Comparison of ENCODE assay signal across 17 cellular contexts in genomic region chr2:196356332-196356731, GRCh38.
"Had no signal": no experiment of that assay in that cellular context is flagged by ENCODE, and none has a peak within 500 bp of the region (broad histone marks: within the 10 kb centered on the region; RNA-seq: fewer than 3 reads in every experiment).

No MANE protein-coding gene starts in this region.

- DNase-seq: activated B cell treated with CpG ODN at 0.5 μM for 24 hours; activated CD4-positive, alpha-beta T cell treated with anti-CD3 and anti-CD28 coated beads, Interleukin-2, amount 10 ng/mL, durations not matched to agents 7 days and 5 days; activated CD8-positive, alpha-beta memory T cell treated with anti-CD3 and anti-CD28 coated beads for 24 hours; activated naive CD4-positive, alpha-beta T cell treated with anti-CD3 and anti-CD28 coated beads, Interleukin-2, amount 10 ng/mL, durations not matched to agents 7 days and 5 days; caudate nucleus; colonic mucosa; effector CD4-positive, alpha-beta T cell; gastrocnemius medialis; kidney; midbrain; retina; stimulated activated CD4-positive, alpha-beta T cell treated with anti-CD3 and anti-CD28 coated beads, Interleukin-4, amount 100 ng/mL, for 1 hour; stimulated activated CD8-positive, alpha-beta memory T cell treated with anti-CD3 and anti-CD28 coated beads, Interleukin-4, amount 100 ng/mL, for 48 hours; stimulated activated naive CD8-positive, alpha-beta T cell treated with anti-CD3 and anti-CD28 coated beads, Interleukin-15, Interleukin-2, amounts not matched to agents 100 U/mL and 50 U/mL, for 24 hours; T-helper 1 cell; uterus had no signal

- H2AFZ ChIP-seq: parathyroid adenoma had no signal

- H3K4me1 ChIP-seq: colonic mucosa, gastrocnemius medialis, parathyroid adenoma, uterus had no signal

- ATAC-seq: gastrocnemius medialis; stimulated activated naive CD8-positive, alpha-beta T cell treated with anti-CD3 and anti-CD28 coated beads, Interleukin-15, Interleukin-2, amounts not matched to agents 100 U/mL and 50 U/mL, for 24 hours had no signal

- H3K36me3 ChIP-seq: colonic mucosa, gastrocnemius medialis, uterus had no signal

- FAIRE-seq: kidney had no signal

- H3K4me3 ChIP-seq: colonic mucosa, gastrocnemius medialis, uterus had no signal

- H3K27ac ChIP-seq: colonic mucosa, gastrocnemius medialis, parathyroid adenoma, uterus had no signal

- H3K79me2 ChIP-seq: parathyroid adenoma had no signal

- H3K27me3 ChIP-seq: colonic mucosa, gastrocnemius medialis, uterus had no signal

- H3K9ac ChIP-seq: parathyroid adenoma had no signal

- H3K9me3 ChIP-seq: colonic mucosa, gastrocnemius medialis, uterus had no signal
